Comparison of ENCODE assay signal across 2 cellular contexts in genomic region chr14:37251778-37252177, GRCh38.
TF ChIP-seq lines count a peak whose summit lies in the region.

No MANE protein-coding gene starts in this region.

TF ChIP-seq in IMR-90, 13 proteins besides CTCF, POLR2A, EP300 and RAD21 (continued from another document):
- no peak for TF ChIP-seq MXI1 (IDR thresholded peaks at IDR 0.05; ENCODE audit: borderline replicate concordance, low read depth, low read length)

TF ChIP-seq in HepG2, 621 proteins besides CTCF, POLR2A, EP300 and RAD21:
- TF ChIP-seq HNRNPUL1 (IDR thresholded peaks at IDR 0.05; ENCODE audit: low read depth, low read length) (0 out of 2 replicates have a peak, but pooled peaks have one; percentile 10), CEBPG (CRISPR knock-in tag; IDR thresholded peaks at IDR 0.05) (peak; percentile 32; the same call in 1 of the 2 replicates), ZNF800 (CRISPR knock-in tag; IDR thresholded peaks at IDR 0.05) (no peak), SMAD1 (CRISPR knock-in tag; IDR thresholded peaks at IDR 0.05; ENCODE audit: borderline replicate concordance, low read depth) (no peak), PHF21A (CRISPR knock-in tag; IDR thresholded peaks at IDR 0.05) (no peak), ZNF552 (CRISPR knock-in tag; IDR thresholded peaks at IDR 0.05; ENCODE audit: borderline replicate concordance) (no peak), ARID2 (CRISPR knock-in tag; IDR thresholded peaks at IDR 0.05; ENCODE audit: borderline replicate concordance) (no peak), ARID3A (IDR thresholded peaks at IDR 0.05; ENCODE audit: low read depth, low read length) (peak; percentile 65; the same call in 1 of the 2 replicates), SMC3 (IDR thresholded peaks at IDR 0.05; ENCODE audit: low read length) (peak; percentile 45), HHEX (CRISPR knock-in tag; IDR thresholded peaks at IDR 0.05) (no peak), MIXL1 (CRISPR knock-in tag; IDR thresholded peaks at IDR 0.05) (peak; percentile 29; the same call in 1 of the 2 replicates), HMGXB3 (CRISPR knock-in tag; IDR thresholded peaks at IDR 0.05; ENCODE audit: borderline replicate concordance) (no peak), ZNF709 (CRISPR knock-in tag; IDR thresholded peaks at IDR 0.05) (no peak), STAG1 (CRISPR knock-in tag; IDR thresholded peaks at IDR 0.05) (peak; percentile 84)
